Comparison of ENCODE assay signal across 21 cellular contexts in genomic region chr3:122084795-122085194, GRCh38. TPM values are rescaled to one million over a fixed set of nuclear protein-coding genes. Genes with fewer than 3 reads are reported as not detected.
DNase-seq lines count a peak whose midpoint lies in the region; ATAC-seq, FAIRE-seq and TF ChIP-seq lines count a peak whose summit lies in the region.
"Had no signal": no experiment of that assay in that cellular context is flagged by ENCODE, and none has a peak within 500 bp of the region (broad histone marks: within the 10 kb centered on the region; RNA-seq: fewer than 3 reads in every experiment).

No MANE protein-coding gene starts in this region.

- H3K27me3 ChIP-seq in GM12878 (replicated peaks in 1 of 2; ENCODE audit: control insufficient read depth in 2 of 2, insufficient read depth in 2 of 2, low read length in 1 of 2) (no peaks in the 10 kb centered on the region), PC-3 (ENCODE audit: low read length) (peaks cover 6% of the 10 kb centered on the region; the same call in 1 of the 2 replicates)
- H3K27me3 ChIP-seq in effector memory CD4-positive, alpha-beta T cell (replicated peaks; ENCODE audit: control insufficient read depth, insufficient read depth, low read length, poor library complexity, severe bottlenecking), result no peaks in the 10 kb centered on the region

- H3K4me2 ChIP-seq in GM12878 (ENCODE audit: control insufficient read depth, insufficient read depth), result no peak overlapping the region
- H3K4me2 ChIP-seq in PC-3 (ENCODE audit: low read length), result no peak overlapping the region
- H3K4me2 ChIP-seq: GM23338 had no signal

- DNase-seq in CD14-positive monocyte (ENCODE audit: low spot score) (no peak), GM18507 (ENCODE audit: extremely low spot score, insufficient read length, low read depth) (no peak), GM12878 (ENCODE audit: low read depth, low spot score) (no peak), activated gamma-delta T cell (lab: John Stamatoyannopoulos, UW) (no peak), hepatic stellate cell (ENCODE audit: low spot score) (no peak), PC-3 (no peak)
- DNase-seq in T-helper 2 cell treated with Interferon-gamma antibody and Interleukin-4, amounts not matched to agents 5 μg/mL and 100 μg/mL, for 36 hours (ENCODE audit: low spot score), result no peak
- DNase-seq in effector memory CD4-positive, alpha-beta T cell, result no peak
- DNase-seq: ACHN; BE2C; C1 segment of cervical spinal cord; Caco-2; CD4-positive, alpha-beta T cell; HCEC 1CT had no signal

- H3K4me1 Mint-ChIP-seq in CD14-positive monocyte, result peaks cover 71% of the 10 kb centered on the region
- H3K4me1 Mint-ChIP-seq in T-helper 2 cell treated with Interferon-gamma antibody and Interleukin-4, amounts not matched to agents 5 μg/mL and 100 μg/mL, for 36 hours (ENCODE audit: low read depth), result peaks cover 79% of the 10 kb centered on the region

- H3K27ac ChIP-seq in GM12878 (ENCODE audit: control insufficient read depth, insufficient read depth), result no peak overlapping the region
- H3K27ac ChIP-seq in effector memory CD4-positive, alpha-beta T cell (ENCODE audit: insufficient read depth, low read length, poor library complexity, severe bottlenecking), result no peak overlapping the region
- H3K27ac ChIP-seq in PC-3 (ENCODE audit: low read length), result no peak overlapping the region
- H3K27ac ChIP-seq: HL-60 had no signal

- RAD21 ChIA-PET in GM12878 (lab: Charles Lee; ENCODE audit: unreplicated experiment), result interaction anchor here (1.0 to 16.0 kb wide), 5 partner anchors 14 to 215 kb away, joined by 3 to 426 read pairs (median 4); no protein-coding TSS in a partner anchor

- H3K4me1 ChIP-seq in GM12878 (ENCODE audit: control insufficient read depth, insufficient read depth, low read length), result peaks cover 52% of the 10 kb centered on the region
- no peaks in the 10 kb centered on the region for H3K4me1 ChIP-seq in effector memory CD4-positive, alpha-beta T cell (ENCODE audit: control insufficient read depth, insufficient read depth, low read length, poor library complexity, severe bottlenecking)
- H3K4me1 ChIP-seq in PC-3 (ENCODE audit: insufficient read depth, low read length), result no peaks in the 10 kb centered on the region
- H3K4me1 ChIP-seq: BE2C, Caco-2 had no signal

- peaks cover 50 to 58% of the 10 kb centered on the region in 2 donors for H3K36me3 Mint-ChIP-seq in CD14-positive monocyte
- peaks cover 27% of the 10 kb centered on the region for H3K36me3 Mint-ChIP-seq in T-helper 2 cell treated with Interferon-gamma antibody and Interleukin-4, amounts not matched to agents 5 μg/mL and 100 μg/mL, for 36 hours (ENCODE audit: low read depth)

- no peak overlapping the region for H3K9ac ChIP-seq in GM12878 (ENCODE audit: control insufficient read depth, insufficient read depth, low read length)
- no peak overlapping the region for H3K9ac ChIP-seq in PC-3 (ENCODE audit: low read length)

- 50% methylated on average over 2 of the region's 2 CpGs for WGBS in GM12878 (ENCODE audit: insufficient coverage, insufficient replicate concordance, low lambda C conversion rate, missing lambda C conversion rate)

- POLR2A ChIA-PET in GM12878 (lab: Charles Lee) (interaction anchor here (0.9 to 12.7 kb wide), 5 partner anchors 8 to 58 kb away, joined by 3 to 165 read pairs (median 3); no protein-coding TSS in a partner anchor), PC-3 (lab: Charles Lee; ENCODE audit: unreplicated experiment) (no interaction called here)

- BruUV-seq in GM12878 (replicated peaks; lab: Mats Ljungman, UMichigan), result no TSS peak
- BruUV-seq in PC-3 (replicated peaks; lab: Mats Ljungman, UMichigan), result no TSS peak

- H3K27ac Mint-ChIP-seq in CD14-positive monocyte, result peak overlapping the region in 5 of 7 donors; percentile 20 to 74 (median 69)
- peak overlapping the region; percentile 84 for H3K27ac Mint-ChIP-seq in T-helper 2 cell treated with Interferon-gamma antibody and Interleukin-4, amounts not matched to agents 5 μg/mL and 100 μg/mL, for 36 hours
- H3K27ac Mint-ChIP-seq: CD4-positive, alpha-beta T cell; GM23338 had no signal

- TF ChIP-seq EP300 in GM12878 (IDR thresholded peaks at IDR 0.05; ENCODE audit: borderline replicate concordance in 1 of 2, control insufficient read depth in 1 of 2, low read depth in 2 of 2, low read length in 2 of 2), result no peak

- H4K20me1 ChIP-seq in GM12878 (ENCODE audit: control insufficient read depth, insufficient read depth), result no peaks in the 10 kb centered on the region
- H4K20me1 ChIP-seq in PC-3 (ENCODE audit: low read length), result no peaks in the 10 kb centered on the region

- H2AFZ ChIP-seq in GM12878 (ENCODE audit: control insufficient read depth, low read depth, low read length) (no peak overlapping the region), PC-3 (ENCODE audit: low read length) (no peak overlapping the region)
- H2AFZ ChIP-seq: GM23338 had no signal

- CTCF ChIA-PET in GM12878 (lab: Yijun Ruan, JAX) (interaction anchor here (1.0 to 9.7 kb wide), 4 partner anchors 9 to 215 kb away, joined by 3 to 114 read pairs (median 8); no protein-coding TSS in a partner anchor), PC-3 (lab: Charles Lee) (no interaction called here)

- no peak overlapping the region for H3K4me3 ChIP-seq in GM12878
- H3K4me3 ChIP-seq in effector memory CD4-positive, alpha-beta T cell (ENCODE audit: insufficient read depth, low read depth, low read length, poor library complexity, severe bottlenecking), result no peak overlapping the region
- no peak overlapping the region for H3K4me3 ChIP-seq in PC-3 (ENCODE audit: low read length)
- H3K4me3 ChIP-seq: GM23338 had no signal

- no peaks in the 10 kb centered on the region for H3K9me3 ChIP-seq in GM12878 (replicated peaks; ENCODE audit: control insufficient read depth, insufficient read depth, low read length)
- H3K9me3 ChIP-seq in effector memory CD4-positive, alpha-beta T cell (ENCODE audit: control insufficient read depth, low read length), result no peaks in the 10 kb centered on the region
- no peaks in the 10 kb centered on the region for H3K9me3 ChIP-seq in PC-3 (ENCODE audit: low read length)
- H3K9me3 ChIP-seq: BE2C, Caco-2 had no signal

- ATAC-seq in GM12878 (no peak), PC-3 (no peak)
- ATAC-seq: GM23338 had no signal

- TF ChIP-seq CTCF in CD14-positive monocyte (IDR thresholded peaks at IDR 0.05), result no peak
- no peak for TF ChIP-seq CTCF in GM12878 (IDR thresholded peaks at IDR 0.05 in 2 of 3, conservative IDR thresholded peaks at IDR 0.05 in 1 of 3; ENCODE audit: control insufficient read depth in 2 of 3, extremely low read depth in 1 of 3, insufficient read depth in 1 of 3, low read depth in 3 of 3, low read length in 3 of 3)
- TF ChIP-seq CTCF in PC-3 (conservative IDR thresholded peaks at IDR 0.05; ENCODE audit: low read depth, low read length), result no peak

- SMC1A ChIA-PET in GM12878 (lab: Charles Lee; ENCODE audit: uncharacterized antibody, unreplicated experiment), result interaction anchor here (0.8 to 33.7 kb wide), 8 partner anchors 2 to 538 kb away, joined by 3 to 882 read pairs (median 314); partner anchors contain the start of genes CD86 and ILDR1

- H3K79me2 ChIP-seq in GM12878 (ENCODE audit: control insufficient read depth, insufficient read depth, low read length), result peaks cover 54% of the 10 kb centered on the region
- H3K79me2 ChIP-seq in PC-3 (ENCODE audit: low read length), result no peaks in the 10 kb centered on the region

- no peak overlapping the region for H3K4me3 Mint-ChIP-seq in CD14-positive monocyte
- H3K4me3 Mint-ChIP-seq in T-helper 2 cell treated with Interferon-gamma antibody and Interleukin-4, amounts not matched to agents 5 μg/mL and 100 μg/mL, for 36 hours, result peak overlapping the region; percentile 30
- H3K4me3 Mint-ChIP-seq: CD4-positive, alpha-beta T cell; GM23338 had no signal

- FAIRE-seq in GM18507 (lab: Jason Lieb, UNC), result peak; percentile 44
- FAIRE-seq in GM12878 (lab: Jason Lieb, UNC), result no peak
- FAIRE-seq: A204.1, D721Med, G401.6, H54 had no signal

- H3K9me3 Mint-ChIP-seq in CD14-positive monocyte, result no peaks in the 10 kb centered on the region
- peaks cover 7% of the 10 kb centered on the region for H3K9me3 Mint-ChIP-seq in T-helper 2 cell treated with Interferon-gamma antibody and Interleukin-4, amounts not matched to agents 5 μg/mL and 100 μg/mL, for 36 hours
- H3K9me3 Mint-ChIP-seq: CD4-positive, alpha-beta T cell; GM23338 had no signal

- H3K9me2 ChIP-seq in PC-3 (replicated peaks; ENCODE audit: low read length), result no peaks in the 10 kb centered on the region

- H3K36me3 ChIP-seq in GM12878 (ENCODE audit: control insufficient read depth in 2 of 2, insufficient read depth in 2 of 2, low read length in 1 of 2) (peaks cover 0 to 2% of the 10 kb centered on the region in 2 experiments; a peak in 1 of 4 replicates), PC-3 (ENCODE audit: low read depth, low read length) (no peaks in the 10 kb centered on the region)
- H3K36me3 ChIP-seq in effector memory CD4-positive, alpha-beta T cell (ENCODE audit: control insufficient read depth, insufficient read depth, low read length), result no peaks in the 10 kb centered on the region
- H3K36me3 ChIP-seq: BE2C had no signal

- no peak for TF ChIP-seq RAD21 in GM12878 (IDR thresholded peaks at IDR 0.05; ENCODE audit: insufficient read depth, low read depth, low read length)

- in situ Hi-C loops in GM12878 (cut with MboI), result no loop called here

- intact Hi-C loops in CD14-positive monocyte (cut with micrococcal nuclease) (no loop called here), GM12878 (cut with micrococcal nuclease; ENCODE audit: unreplicated experiment) (no loop called here), PC-3 (cut with micrococcal nuclease) (no loop called here)

- H3F3A ChIP-seq in PC-3 (ENCODE audit: low read length, unreplicated experiment), result no peaks in the 10 kb centered on the region

- H3K27me3 Mint-ChIP-seq in CD14-positive monocyte (ENCODE audit: low read depth in 3 of 3), result peaks cover 0 to 2% (median 0%) of the 10 kb centered on the region in 3 donors
- H3K27me3 Mint-ChIP-seq in T-helper 2 cell treated with Interferon-gamma antibody and Interleukin-4, amounts not matched to agents 5 μg/mL and 100 μg/mL, for 36 hours (ENCODE audit: low read depth), result no peaks in the 10 kb centered on the region
- H3K27me3 Mint-ChIP-seq: CD4-positive, alpha-beta T cell had no signal

- TF ChIP-seq POLR2A in GM12878 (IDR thresholded peaks at IDR 0.05; ENCODE audit: low read depth, low read length), result no peak

RNA-seq across cellular contexts. Expression of gene CD86, which starts 29.6 kb away (rescaled TPM):
- polyA plus RNA-seq in CD14-positive monocyte (100 to 1,000 TPM; 273 to 321 TPM), GM12878 (2011; rRNA removed) (100 and 126 TPM in 2 replicates), GM12878 (2014; fragmentation: Illumina TruSeq; extraction: Trizol) (75.1 and 112 TPM in 2 replicates), GM12878 (2014; fragmentation: Nextera tagmentation; extraction: Ambion mirVana) (10 to 100 TPM; 68.0 to 79.5 TPM), GM12878 (2014; rRNA removed) (40.6 and 50.0 TPM in 2 replicates), GM12878 (2016; fragmentation: Nextera tagmentation; extraction: Ambion mirVana) (10 to 100 TPM; 48.5 to 53.5 TPM)
- 126 and 130 TPM in 2 replicates for total RNA-seq in GM12878 (2013; cell fraction: nucleolus; rRNA removed)
- total RNA-seq in GM12878 (2014; rRNA removed) (40.9 and 50.5 TPM in 2 replicates), GM12878 (2014; rRNA removed; fragmentation: Illumina TruSeq; extraction: Trizol) (57.6 and 58.8 TPM in 2 replicates), GM12878 (2021) (41.9 and 49.8 TPM in 2 replicates), PC-3 (2014; rRNA removed) (0.07 TPM in 1 of 2 replicates, not detected in the other)
- 18.9 TPM for polyA plus RNA-seq in GM12878 (2011; ENCODE audit: low read depth)
- 49.2 and 59.8 TPM in 2 replicates for polyA plus RNA-seq in GM12878 (2011; cell fraction: cytosol; rRNA removed)
- polyA plus RNA-seq in GM12878 (2011; cell fraction: nucleus; rRNA removed), result 32.9 and 37.0 TPM in 2 replicates
- 18.5 and 26.0 TPM in 2 replicates for polyA plus RNA-seq in GM12878 (2012)
- 63.2 and 76.4 TPM in 2 replicates for polyA minus RNA-seq in GM12878 (2011; rRNA and poly(A)+ RNA removed)
- 14.0 and 20.2 TPM in 2 replicates for polyA minus RNA-seq in GM12878 (2011; cell fraction: cytosol; rRNA and poly(A)+ RNA removed)
- polyA minus RNA-seq in GM12878 (2011; cell fraction: nucleus; rRNA and poly(A)+ RNA removed), result 45.3 and 52.9 TPM in 2 replicates
- total RNA-seq: Caco-2, HT1080 had no signal
- polyA plus RNA-seq: GM23338 had no signal

Comparison
In these comparisons a context has a peak if more than half of its experiments do, and no peak if none do; other contexts are left out.
1. RNA of gene CD86, which starts 29.6 kb away (total RNA-seq): 40.9 to 130 TPM in GM12878; 0.07 TPM in PC-3; every median in the first group is over 10 times any median in the second.